15 cellular contexts compared by ENCODE assay signal in the genomic region with DNA sequence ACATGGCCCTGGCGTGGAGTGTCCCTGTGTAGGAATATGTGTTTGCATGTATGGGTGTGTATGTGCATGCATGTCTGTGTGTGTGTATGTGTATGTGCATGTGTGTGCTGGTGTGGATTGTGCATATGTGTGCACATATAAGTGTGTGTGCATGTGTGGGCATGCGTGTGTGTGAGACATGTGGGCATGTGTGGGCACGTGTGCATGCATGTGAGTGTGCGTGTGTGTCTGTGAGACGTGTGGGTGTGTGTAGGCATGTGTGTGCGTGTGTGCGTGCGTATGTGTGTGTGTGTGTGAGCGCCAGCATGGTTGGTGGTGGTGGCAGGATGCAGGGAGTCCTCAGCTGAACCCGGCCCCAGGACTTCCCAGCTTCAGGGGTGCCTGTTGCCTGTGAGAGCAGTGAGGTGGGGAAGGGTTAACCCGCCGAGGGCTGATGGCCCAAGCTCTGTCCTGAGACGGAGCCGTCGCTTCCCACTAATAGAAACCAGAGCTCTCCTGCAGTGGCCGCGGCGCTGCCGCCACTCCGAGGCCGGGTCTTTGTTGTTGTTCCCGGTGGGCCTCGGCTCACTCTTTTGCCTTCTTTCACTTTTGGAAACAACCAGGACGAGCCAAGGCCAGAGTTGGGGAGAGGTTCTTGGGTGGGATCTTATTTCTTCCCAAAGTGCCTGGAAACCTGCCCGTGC.
"Had no signal": no experiment of that assay in that cellular context is flagged by ENCODE, and none has a peak within 500 bp of the region (broad histone marks: within the 10 kb centered on the region; RNA-seq: fewer than 3 reads in every experiment).

No MANE protein-coding gene starts in this region.

- ATAC-seq: left cardiac atrium; naive thymus-derived CD8-positive, alpha-beta T cell; stimulated activated naive B cell treated with anti-CD40 and anti-IgM and Interleukin-4, amounts not matched to agents 10 μg/mL and 1 μg/mL and 100 μg/mL, for 72 hours had no signal

- H3K4me3 ChIP-seq: SK-N-MC, transverse colon had no signal

- H3K27ac Mint-ChIP-seq: activated CD4-positive, alpha-beta memory T cell treated with anti-CD3 and anti-CD28 coated beads for 36 hours; activated naive CD8-positive, alpha-beta T cell treated with anti-CD3 and anti-CD28 coated beads for 36 hours; dendritic cell treated with granulocyte-macrophage colony-stimulating factor and Interleukin-4, amounts not matched to agents 40 ng/mL and 50 ng/mL, for 4 days; stimulated activated naive B cell treated with anti-CD40 and anti-IgM and Interleukin-4, amounts not matched to agents 10 μg/mL and 1 μg/mL and 100 μg/mL, for 72 hours had no signal

- H3K27ac ChIP-seq: SK-N-MC, transverse colon, WERI-Rb-1 had no signal

- H3K9me3 ChIP-seq: transverse colon had no signal

- DNase-seq: activated CD4-positive, alpha-beta memory T cell treated with anti-CD3 and anti-CD28 coated beads for 36 hours; activated naive CD8-positive, alpha-beta T cell treated with anti-CD3 and anti-CD28 coated beads for 36 hours; activated T-cell treated with anti-CD3 and anti-CD28 coated beads for 4 hours; cerebellar nuclear complex; effector memory CD4-positive, alpha-beta T cell; left cardiac atrium; mesendoderm; naive thymus-derived CD8-positive, alpha-beta T cell; occipital lobe; posterior cingulate gyrus; stimulated activated naive B cell treated with anti-CD40 and anti-IgM and Interleukin-4, amounts not matched to agents 10 μg/mL and 1 μg/mL and 100 μg/mL, for 72 hours; transverse colon; WERI-Rb-1 had no signal

- H3K36me3 ChIP-seq: transverse colon, WERI-Rb-1 had no signal

- H3K36me3 Mint-ChIP-seq: activated CD4-positive, alpha-beta memory T cell treated with anti-CD3 and anti-CD28 coated beads for 36 hours; activated naive CD8-positive, alpha-beta T cell treated with anti-CD3 and anti-CD28 coated beads for 36 hours; naive thymus-derived CD8-positive, alpha-beta T cell; stimulated activated naive B cell treated with anti-CD40 and anti-IgM and Interleukin-4, amounts not matched to agents 10 μg/mL and 1 μg/mL and 100 μg/mL, for 72 hours had no signal

- H3K27me3 ChIP-seq: transverse colon had no signal

- H3K9me3 Mint-ChIP-seq: dendritic cell treated with granulocyte-macrophage colony-stimulating factor and Interleukin-4, amounts not matched to agents 40 ng/mL and 50 ng/mL, for 4 days; stimulated activated naive B cell treated with anti-CD40 and anti-IgM and Interleukin-4, amounts not matched to agents 10 μg/mL and 1 μg/mL and 100 μg/mL, for 72 hours had no signal

- H3K4me3 Mint-ChIP-seq: activated CD4-positive, alpha-beta memory T cell treated with anti-CD3 and anti-CD28 coated beads for 36 hours; activated naive CD8-positive, alpha-beta T cell treated with anti-CD3 and anti-CD28 coated beads for 36 hours; dendritic cell treated with granulocyte-macrophage colony-stimulating factor and Interleukin-4, amounts not matched to agents 40 ng/mL and 50 ng/mL, for 4 days; naive thymus-derived CD8-positive, alpha-beta T cell; stimulated activated naive B cell treated with anti-CD40 and anti-IgM and Interleukin-4, amounts not matched to agents 10 μg/mL and 1 μg/mL and 100 μg/mL, for 72 hours had no signal
